Comparison of ENCODE assay signal across 9 cellular contexts in genomic region chr21:44958471-44959191, GRCh38. TPM values are rescaled to one million over a fixed set of nuclear protein-coding genes. Genes with fewer than 3 reads are reported as not detected.
A peak's percentile ranks its signal among the peaks of the same experiment; 100 is the strongest.
DNase-seq lines count a peak whose midpoint lies in the region; ATAC-seq and TF ChIP-seq lines count a peak whose summit lies in the region.
"Had no signal": no experiment of that assay in that cellular context is flagged by ENCODE, and none has a peak within 500 bp of the region (broad histone marks: within the 10 kb centered on the region; RNA-seq: fewer than 3 reads in every experiment).

No MANE protein-coding gene starts in this region.

- 88% methylated on average over 28 of the region's 28 CpGs for WGBS in HUES64
- 19 to 24% methylated on average over 19 to 20 of the region's 28 CpGs for WGBS in lower leg skin, 2 donors

- peaks cover 7% of the 10 kb centered on the region for H3K4me1 Mint-ChIP-seq in activated naive CD8-positive, alpha-beta T cell treated with anti-CD3 and anti-CD28 coated beads for 36 hours

- H3K9ac ChIP-seq in HUES64 (ENCODE audit: low read depth, low read length) = peak overlapping the region; percentile 26; the same call in 1 of the 2 replicates

- no peaks in the 10 kb centered on the region for H3K27me3 ChIP-seq in HUES64 (ENCODE audit: insufficient read depth, low read length)

- H3K27ac Mint-ChIP-seq in activated naive CD8-positive, alpha-beta T cell treated with anti-CD3 and anti-CD28 coated beads for 36 hours = no peak overlapping the region

- no peak for TF ChIP-seq CTCF in lower leg skin (IDR thresholded peaks at IDR 0.05)

- TF ChIP-seq POLR2A in lower leg skin (IDR thresholded peaks at IDR 0.05) = no peak

- H3K36me3 Mint-ChIP-seq in activated naive CD8-positive, alpha-beta T cell treated with anti-CD3 and anti-CD28 coated beads for 36 hours = peaks cover 21% of the 10 kb centered on the region

- H3K4me3 Mint-ChIP-seq in activated naive CD8-positive, alpha-beta T cell treated with anti-CD3 and anti-CD28 coated beads for 36 hours = no peak overlapping the region

- H3K9me3 ChIP-seq in HUES64 (ENCODE audit: insufficient read depth, low read depth, low read length) = no peaks in the 10 kb centered on the region

- no peaks in the 10 kb centered on the region for H3K9me3 Mint-ChIP-seq in activated naive CD8-positive, alpha-beta T cell treated with anti-CD3 and anti-CD28 coated beads for 36 hours

- ATAC-seq in GM18909 (IDR thresholded peaks at IDR 0.05; ENCODE audit: poor library complexity, unreplicated experiment) = no peak

- DNase-seq in ecto neural progenitor cell (ENCODE audit: low spot score) = peak; percentile 85
- peak; percentile 57 to 93 for DNase-seq in lower leg skin (ENCODE audit: low spot score in 2 of 2)
- DNase-seq in stromal cell of bone marrow (ENCODE audit: low read depth) = peak; percentile 75
- DNase-seq in NK-92 treated with Interleukin-12 subunit alpha and Interleukin-12 subunit beta, amount 100 ng/mL, for 24 hours (lab: John Stamatoyannopoulos, UW) = no peak
- DNase-seq in NCI-H82 (lab: John Stamatoyannopoulos, UW) = no peak
- no peak for DNase-seq in activated naive CD8-positive, alpha-beta T cell treated with anti-CD3 and anti-CD28 coated beads for 36 hours
- DNase-seq: stimulated activated CD4-positive, alpha-beta T cell treated with anti-CD3 and anti-CD28 coated beads, Interleukin-4, amount 100 ng/mL, for 24 hours had no signal

- H3K27ac ChIP-seq in HUES64 (ENCODE audit: low read depth, low read length) = peak overlapping the region; percentile 59

- H3K36me3 ChIP-seq in HUES64 (ENCODE audit: insufficient read depth, low read length) = peaks cover 84% of the 10 kb centered on the region

- H3K4me1 ChIP-seq in HUES64 (ENCODE audit: insufficient read depth, low read length) = no peaks in the 10 kb centered on the region; the same call in 1 of the 2 replicates

- no peaks in the 10 kb centered on the region for H3K27me3 Mint-ChIP-seq in activated naive CD8-positive, alpha-beta T cell treated with anti-CD3 and anti-CD28 coated beads for 36 hours

- no peak overlapping the region for H3K4me3 ChIP-seq in HUES64 (ENCODE audit: low read length)
- no peak overlapping the region for H3K4me3 ChIP-seq in lower leg skin (ENCODE audit: low read depth, poor library complexity, severe bottlenecking)

- intact Hi-C loops in lower leg skin (cut with DNase I; ENCODE audit: low total_unique reads) = no loop called here

RNA-seq across cellular contexts. Expression of gene SLX9, which starts 18.8 kb away (rescaled TPM):
- 41.1 TPM for polyA plus RNA-seq in HUES64 (2013, experiment 1 of 2)
- polyA plus RNA-seq in HUES64 (2013, experiment 2 of 2) = 33.9 TPM
- 10 to 100 TPM; 19.0 to 36.4 (median 31.6) TPM for total RNA-seq in lower leg skin
- total RNA-seq in activated naive CD8-positive, alpha-beta T cell treated with anti-CD3 and anti-CD28 coated beads for 36 hours = 10 to 100 TPM; 85.9 to 93.6 TPM

RNA-seq across cellular contexts. Expression of gene ITGB2, which starts 37.9 kb away (rescaled TPM):
- 0.85 TPM for polyA plus RNA-seq in HUES64 (2013, experiment 1 of 2)
- 0.76 TPM for polyA plus RNA-seq in HUES64 (2013, experiment 2 of 2)
- 10 to 100 TPM; 18.4 to 40.7 (median 20.4) TPM for total RNA-seq in lower leg skin
- 100 to 1,000 TPM; 223 to 234 TPM for total RNA-seq in activated naive CD8-positive, alpha-beta T cell treated with anti-CD3 and anti-CD28 coated beads for 36 hours

Comparison
In these comparisons a context has a peak if more than half of its experiments do, and no peak if none do; other contexts are left out.
1. DNase-seq: peak in ecto neural progenitor cell (single experiment), lower leg skin (2 of 2) and stromal cell of bone marrow (single experiment); none in NK-92 treated with Interleukin-12 subunit alpha and Interleukin-12 subunit beta, amount 100 ng/mL, for 24 hours (single experiment), NCI-H82 (single experiment) and activated naive CD8-positive, alpha-beta T cell treated with anti-CD3 and anti-CD28 coated beads for 36 hours (single experiment).
2. RNA of gene ITGB2, which starts 37.9 kb away (total RNA-seq): 223 to 234 TPM in activated naive CD8-positive, alpha-beta T cell treated with anti-CD3 and anti-CD28 coated beads for 36 hours; 18.4 to 40.7 TPM in lower leg skin; every median in the first group is over 4 times any median in the second.